ENCODE assay signal across 9 cellular contexts in the genomic region with DNA sequence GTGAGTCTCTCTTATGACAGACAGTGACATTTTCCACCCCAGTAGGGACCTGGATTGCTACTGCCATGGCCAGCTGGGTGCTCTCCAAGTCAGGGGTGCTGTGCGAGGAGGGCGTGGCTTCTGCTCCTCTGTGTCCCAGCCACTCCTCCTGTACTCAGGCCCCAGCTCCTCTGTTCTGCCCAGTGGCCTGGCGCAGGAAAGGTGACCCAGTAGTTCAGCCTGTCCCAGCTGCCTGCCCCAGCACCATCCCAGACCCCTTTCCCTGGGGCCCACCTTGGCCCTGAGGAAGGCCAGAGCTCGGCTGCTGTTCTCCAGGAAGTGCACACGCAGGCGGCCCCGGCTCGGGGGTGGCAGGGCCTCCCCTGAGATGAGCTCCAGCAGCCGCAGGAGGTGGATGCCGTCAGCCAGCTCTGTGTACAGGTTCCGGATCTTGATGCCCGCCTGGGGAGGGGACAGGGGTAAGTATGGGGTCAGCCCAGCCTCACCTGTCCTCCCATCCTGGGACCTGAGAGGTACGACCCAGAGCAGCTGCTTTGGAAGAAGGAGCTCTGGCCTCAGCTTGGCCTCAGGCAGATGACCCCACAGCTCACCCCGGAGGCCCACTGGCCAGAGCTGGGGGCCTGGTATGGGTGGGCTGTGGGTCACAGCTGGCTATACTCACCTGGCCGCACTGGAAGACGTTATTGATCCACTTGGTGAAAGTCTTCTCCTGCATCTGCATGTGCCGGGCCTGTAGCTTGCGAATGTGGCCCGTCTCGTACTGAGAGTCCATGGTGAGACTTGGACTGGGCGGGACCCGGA. TPM values are rescaled to one million over a fixed set of nuclear protein-coding genes. Genes with fewer than 3 reads are reported as not detected.
DNase-seq lines count a peak whose midpoint lies in the region; ATAC-seq, FAIRE-seq and TF ChIP-seq lines count a peak whose summit lies in the region.
"Had no signal": no experiment of that assay in that cellular context is flagged by ENCODE, and none has a peak within 500 bp of the region (broad histone marks: within the 10 kb centered on the region; RNA-seq: fewer than 3 reads in every experiment).

No MANE protein-coding gene starts in this region.

- H3K27ac Mint-ChIP-seq in Calu3 (ENCODE audit: unreplicated experiment) = no peak overlapping the region

- H3K4me1 Mint-ChIP-seq in Calu3 (ENCODE audit: low read depth, unreplicated experiment) = no peaks in the 10 kb centered on the region

- H3K9me3 ChIP-seq in pancreas = no peaks in the 10 kb centered on the region

- CTCF ChIA-PET in Calu3 (lab: Charles Lee) = interaction anchor here (0.6 kb wide), 1 partner anchor 10 kb away, joined by 3 read pairs; no protein-coding TSS in a partner anchor

- no peaks in the 10 kb centered on the region for H3K36me3 ChIP-seq in pancreas

- peak overlapping the region; percentile 23 to 79 (median 52) for H3K27ac ChIP-seq in pancreas

- peak overlapping the region in 2 of 4 donors; percentile 37 to 38 for H3K4me3 ChIP-seq in pancreas

- BruUV-seq in Calu3 (replicated peaks; lab: Mats Ljungman, UMichigan) = no TSS peak

- H3K27me3 ChIP-seq in pancreas = no peaks in the 10 kb centered on the region

- H3K4me3 Mint-ChIP-seq in Calu3 (ENCODE audit: low read depth, unreplicated experiment) = no peak overlapping the region
- H3K4me3 Mint-ChIP-seq: brain had no signal

- intact Hi-C loops in pancreas (cut with DNase I) = no loop called here
- intact Hi-C loops in Calu3 (cut with micrococcal nuclease; ENCODE audit: unreplicated experiment) = no loop called here

- peaks cover 7% of the 10 kb centered on the region for H3K36me3 Mint-ChIP-seq in Calu3 (ENCODE audit: insufficient read depth, unreplicated experiment)
- H3K36me3 Mint-ChIP-seq: brain had no signal

- DNase-seq in GM20000 (ENCODE audit: low spot score) = peak; percentile 40
- DNase-seq in RPMI8226 = peak; percentile 36
- peak; percentile 96 for DNase-seq in cerebellum (ENCODE audit: low spot score)
- DNase-seq in pancreas = peak; percentile 83 to 95 (median 92)
- no peak for DNase-seq in Calu3
- no peak for DNase-seq in NCI-H748 (lab: John Stamatoyannopoulos, UW; ENCODE audit: unreplicated experiment)

- no peaks in the 10 kb centered on the region for H3K27me3 Mint-ChIP-seq in Calu3 (ENCODE audit: unreplicated experiment)
- H3K27me3 Mint-ChIP-seq: brain had no signal

- 49 to 52% methylated on average over 22 of the region's 22 CpGs for WGBS in pancreas, 2 donors

- FAIRE-seq in pancreas (lab: Jason Lieb, UNC) = no peak
- FAIRE-seq: H54 had no signal

- peaks cover 10 to 18% (median 15%) of the 10 kb centered on the region in 3 donors for H3K4me1 ChIP-seq in pancreas

- ATAC-seq in pancreas (peak; percentile 84 to 91 (median 90)), GM18519 (IDR thresholded peaks at IDR 0.05; ENCODE audit: low FRiP score, unreplicated experiment) (no peak)

- TF ChIP-seq CTCF in GM20000 (IDR thresholded peaks at IDR 0.05; ENCODE audit: extremely low read depth, missing control alignments) = no peak
- TF ChIP-seq CTCF in pancreas (IDR thresholded peaks at IDR 0.05) = no peak
- no peak for TF ChIP-seq CTCF in Calu3 (IDR thresholded peaks at IDR 0.05; ENCODE audit: unreplicated experiment)

- H3K9me3 Mint-ChIP-seq in Calu3 (ENCODE audit: low read depth, unreplicated experiment) = no peaks in the 10 kb centered on the region
- H3K9me3 Mint-ChIP-seq: brain had no signal

RNA-seq across cellular contexts. Expression of gene SPTBN5, which starts 1.0 kb away (rescaled TPM):
- total RNA-seq in cerebellum (1.3 TPM), pancreas (1 to 10 TPM in 2 of 6 donors, under 1 TPM in 4; 0.32 to 4.0 (median 0.60) TPM), Calu3 (2022) (0.64 and 0.69 TPM in 2 replicates)
- polyA plus RNA-seq in pancreas = 10 to 100 TPM in 1 of 2 donors, 1 to 10 TPM in 1; 9.5 to 11.4 TPM

RNA-seq across cellular contexts. Expression of gene PLA2G4B, which starts 54.2 kb away (rescaled TPM):
- total RNA-seq in cerebellum = 7.5 TPM
- 1 to 10 TPM; 3.5 to 8.5 (median 5.3) TPM for total RNA-seq in pancreas
- 10 to 100 TPM; 46.1 to 56.8 TPM for polyA plus RNA-seq in pancreas
- total RNA-seq in Calu3 (2022) = 4.1 and 6.8 TPM in 2 replicates

Comparison
In these comparisons a context has a peak if more than half of its experiments do, and no peak if none do; other contexts are left out.
1. DNase-seq: peak in GM20000 (single experiment), RPMI8226 (single experiment), cerebellum (single experiment) and pancreas (6 of 6); none in Calu3 (single experiment) and NCI-H748 (single experiment).